In the genomic region with DNA sequence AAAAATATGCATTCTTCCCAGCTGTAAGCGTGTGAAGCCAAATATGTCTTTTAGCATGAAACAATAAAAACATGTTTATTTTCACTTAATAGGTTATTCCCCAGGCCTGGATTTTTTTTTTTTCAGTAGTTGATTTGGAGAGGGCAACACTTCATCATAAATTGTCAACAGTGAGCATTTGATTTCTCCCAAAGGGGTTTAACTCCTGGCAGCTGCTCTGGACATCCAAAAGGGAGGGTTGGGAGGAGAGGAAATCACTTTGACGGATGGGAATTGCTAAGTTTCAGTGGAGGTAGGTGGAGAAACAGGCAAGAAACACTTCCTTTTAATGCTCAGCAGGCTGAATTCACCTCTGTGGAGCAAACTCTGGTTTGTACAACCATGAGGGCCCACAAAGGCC, we compare ENCODE assay signal across 17 cellular contexts. TPM values are rescaled to one million over a fixed set of nuclear protein-coding genes. Genes with fewer than 3 reads are reported as not detected.
"Had no signal": no experiment of that assay in that cellular context is flagged by ENCODE, and none has a peak within 500 bp of the region (broad histone marks: within the 10 kb centered on the region; RNA-seq: fewer than 3 reads in every experiment).

No MANE protein-coding gene starts in this region.

- H3K4me3 ChIP-seq: ovary, skin epidermis, tibial artery had no signal

- DNase-seq: activated CD4-positive, alpha-beta T cell treated with anti-CD3 and anti-CD28 coated beads for 1 hour; activated CD4-positive, alpha-beta T cell treated with anti-CD3 and anti-CD28 coated beads, Interleukin-2, amount 50 U/mL, for 48 hours; activated CD8-positive, alpha-beta memory T cell treated with anti-CD3 and anti-CD28 coated beads, Interleukin-2, amount 10 ng/mL, durations not matched to agents 7 days and 5 days; activated effector memory CD4-positive, alpha-beta T cell treated with anti-CD3 and anti-CD28 coated beads, Interleukin-2, amount 50 U/mL, for 16 hours; activated T-cell treated with anti-CD3 and anti-CD28 coated beads, Interleukin-2, amount 50 U/mL, for 24 hours; amniotic stem cell; brain microvascular endothelial cell; erythroblast; left colon; mammary epithelial cell; ovary; tibial artery had no signal

- ATAC-seq: activated CD8-positive, alpha-beta memory T cell treated with anti-CD3 and anti-CD28 coated beads, Interleukin-2, amount 10 ng/mL, durations not matched to agents 7 days and 5 days; activated naive CD4-positive, alpha-beta T cell treated with anti-CD3 and anti-CD28 coated beads, Interleukin-2, amount 50 U/mL, for 72 hours; stimulated activated effector memory CD8-positive, alpha-beta T cell treated with anti-CD3 and anti-CD28 coated beads, Interleukin-12 subunit alpha, Interleukin-12 subunit beta, amount 100 ng/mL, for 72 hours had no signal

- H3K9me3 ChIP-seq: ovary, tibial artery had no signal

- H3K4me1 Mint-ChIP-seq: neural crest cell had no signal

- H3K36me3 Mint-ChIP-seq: activated naive CD4-positive, alpha-beta T cell treated with anti-CD3 and anti-CD28 coated beads, Interleukin-2, amount 50 U/mL, for 72 hours; stimulated activated effector memory CD8-positive, alpha-beta T cell treated with anti-CD3 and anti-CD28 coated beads, Interleukin-12 subunit alpha, Interleukin-12 subunit beta, amount 100 ng/mL, for 72 hours had no signal

- H3K9me3 Mint-ChIP-seq: activated naive CD4-positive, alpha-beta T cell treated with anti-CD3 and anti-CD28 coated beads, Interleukin-2, amount 50 U/mL, for 72 hours; activated T-cell treated with anti-CD3 and anti-CD28 coated beads, Interleukin-2, amount 50 U/mL, for 24 hours; stimulated activated effector memory CD8-positive, alpha-beta T cell treated with anti-CD3 and anti-CD28 coated beads, Interleukin-12 subunit alpha, Interleukin-12 subunit beta, amount 100 ng/mL, for 72 hours had no signal

- H3K27me3 ChIP-seq: brain microvascular endothelial cell, ovary, tibial artery had no signal

- H3K27ac ChIP-seq: brain microvascular endothelial cell, ovary, skin epidermis, tibial artery had no signal

- H3K36me3 ChIP-seq: brain microvascular endothelial cell, ovary, tibial artery had no signal

- H3K27ac Mint-ChIP-seq: activated CD8-positive, alpha-beta memory T cell treated with anti-CD3 and anti-CD28 coated beads, Interleukin-2, amount 10 ng/mL, durations not matched to agents 7 days and 5 days; activated naive CD4-positive, alpha-beta T cell treated with anti-CD3 and anti-CD28 coated beads, Interleukin-2, amount 50 U/mL, for 72 hours; activated T-cell treated with anti-CD3 and anti-CD28 coated beads, Interleukin-2, amount 50 U/mL, for 24 hours; stimulated activated effector memory CD8-positive, alpha-beta T cell treated with anti-CD3 and anti-CD28 coated beads, Interleukin-12 subunit alpha, Interleukin-12 subunit beta, amount 100 ng/mL, for 72 hours had no signal

- H3K4me3 Mint-ChIP-seq: activated CD8-positive, alpha-beta memory T cell treated with anti-CD3 and anti-CD28 coated beads, Interleukin-2, amount 10 ng/mL, durations not matched to agents 7 days and 5 days; activated T-cell treated with anti-CD3 and anti-CD28 coated beads, Interleukin-2, amount 50 U/mL, for 24 hours; neural crest cell; stimulated activated effector memory CD8-positive, alpha-beta T cell treated with anti-CD3 and anti-CD28 coated beads, Interleukin-12 subunit alpha, Interleukin-12 subunit beta, amount 100 ng/mL, for 72 hours had no signal

RNA-seq across cellular contexts. Expression of a gene that starts 23.7 kb away (rescaled TPM):
- total RNA-seq: fibroblast of villous mesenchyme, mammary epithelial cell had no signal
- polyA plus RNA-seq: ovary had no signal
